25 cellular contexts compared by ENCODE assay signal in the genomic region with DNA sequence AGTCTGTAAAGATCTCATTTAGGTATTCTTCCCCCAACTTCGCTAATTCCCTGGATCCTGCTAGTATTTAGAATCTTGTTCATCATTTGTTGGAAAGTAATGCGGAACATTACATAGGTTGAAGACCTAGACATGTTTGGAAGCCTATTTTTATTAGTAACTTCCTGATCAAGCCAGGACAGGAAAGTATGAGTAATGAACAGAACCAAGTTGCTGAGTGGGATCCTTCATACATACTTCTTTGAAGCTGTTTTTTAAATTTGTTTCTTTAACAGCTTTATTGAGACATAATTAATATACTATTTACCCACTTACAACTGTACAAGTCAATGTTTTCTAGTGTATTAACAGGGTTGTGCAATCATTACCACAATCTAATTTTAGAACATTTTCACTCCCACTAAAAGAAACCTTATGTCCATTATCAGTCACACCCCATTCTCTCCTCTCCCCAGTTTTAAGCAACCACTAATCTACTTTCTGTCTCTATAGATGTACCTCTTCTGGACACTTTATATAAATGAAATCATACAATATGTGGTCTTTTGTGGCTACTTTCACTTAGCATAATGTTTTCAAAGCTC. TPM values are rescaled to one million over a fixed set of nuclear protein-coding genes. Genes with fewer than 3 reads are reported as not detected.
DNase-seq lines count a peak whose midpoint lies in the region; ATAC-seq, FAIRE-seq and TF ChIP-seq lines count a peak whose summit lies in the region.
"Had no signal": no experiment of that assay in that cellular context is flagged by ENCODE, and none has a peak within 500 bp of the region (broad histone marks: within the 10 kb centered on the region; RNA-seq: fewer than 3 reads in every experiment).

No MANE protein-coding gene starts in this region.

- TF ChIP-seq POLR2A in K562 (conservative IDR thresholded peaks at IDR 0.05), result no peak

- intact Hi-C loops in K562 (cut with micrococcal nuclease), result no loop called here
- intact Hi-C loops in dorsolateral prefrontal cortex (cut with DNase I), result no loop called here

- no peaks in the 10 kb centered on the region for H3K27me3 ChIP-seq in K562 (ENCODE audit: control insufficient read depth in 2 of 2, insufficient read depth in 2 of 2, low read length in 2 of 2)
- H3K27me3 ChIP-seq in foreskin keratinocyte, result no peaks in the 10 kb centered on the region
- peaks cover 0 to 4% (median 0%) of the 10 kb centered on the region in 45 donors for H3K27me3 ChIP-seq in dorsolateral prefrontal cortex
- H3K27me3 ChIP-seq: adrenal gland, tibial artery had no signal

- TF ChIP-seq RAD21 in K562 (CRISPR knock-in tag; conservative IDR thresholded peaks at IDR 0.05 in 1 of 2, IDR thresholded peaks at IDR 0.05 in 1 of 2), result no peak

- no TSS peak for BruUV-seq in K562 (replicated peaks; lab: Mats Ljungman, UMichigan)

- H3K27ac ChIP-seq in K562 (ENCODE audit: extremely low read depth, low read depth, low read length) (no peak overlapping the region), foreskin keratinocyte (peak overlapping the region; percentile 79), dorsolateral prefrontal cortex (no peak overlapping the region)
- H3K27ac ChIP-seq: adrenal gland, heart right ventricle, prostate gland, tibial artery had no signal

- CTCF ChIA-PET in K562 (lab: Yijun Ruan, JAX; ENCODE audit: low intra/inter-chr PET ratio), result no interaction called here
- CTCF ChIA-PET in HEK293T (lab: Yijun Ruan, JAX), result interaction anchor here (0.7 kb wide), 1 partner anchor 88 kb away, joined by 5 read pairs; no protein-coding TSS in a partner anchor

- 65% methylated on average over 2 of the region's 2 CpGs for WGBS in K562 (ENCODE audit: insufficient coverage, low coverage, missing lambda C conversion rate)

- no peak overlapping the region for H3K4me2 ChIP-seq in K562 (ENCODE audit: insufficient read depth, low read length)

- no peaks in the 10 kb centered on the region for H3K36me3 ChIP-seq in K562 (ENCODE audit: control insufficient read depth, insufficient read depth, low read length)
- H3K36me3 ChIP-seq: adrenal gland, heart right ventricle, prostate gland, tibial artery had no signal

- ATAC-seq in K562 (no peak), foreskin keratinocyte (peak; percentile 98), GM18909 (IDR thresholded peaks at IDR 0.05; ENCODE audit: poor library complexity, unreplicated experiment) (no peak), GM21367 (IDR thresholded peaks at IDR 0.05; ENCODE audit: unreplicated experiment) (no peak)
- ATAC-seq: heart right ventricle, PC-3 had no signal

- in situ Hi-C loops in K562 (cut with MboI), result no loop called here

- H3K79me2 ChIP-seq in K562 (ENCODE audit: control insufficient read depth, insufficient read depth, low read length), result no peaks in the 10 kb centered on the region

- POLR2A ChIA-PET in K562 (lab: Yijun Ruan, JAX) (no interaction called here), HEK293T (lab: Yijun Ruan, JAX) (no interaction called here)

- no peaks in the 10 kb centered on the region for H4K20me1 ChIP-seq in K562 (replicated peaks; ENCODE audit: control insufficient read depth, insufficient read depth, low read length)

- no peak for FAIRE-seq in K562 (lab: Jason Lieb, UNC)
- FAIRE-seq: GM12891, small intestine had no signal

- no peak for TF ChIP-seq EP300 in K562 (IDR thresholded peaks at IDR 0.05; ENCODE audit: low read length)

- no peaks in the 10 kb centered on the region for H3K9me1 ChIP-seq in K562 (ENCODE audit: control insufficient read depth, insufficient read depth, low read length)

- H3K9me3 ChIP-seq in K562 (replicated peaks; ENCODE audit: control insufficient read depth, insufficient read depth, low read depth, low read length), result no peaks in the 10 kb centered on the region
- H3K9me3 ChIP-seq: adrenal gland, prostate gland had no signal

- peak; percentile 7 for DNase-seq in ELR (ENCODE audit: low read depth)
- DNase-seq in MV-4-11 (lab: John Stamatoyannopoulos, UW), result peak; percentile 47
- no peak for DNase-seq in K562 (ENCODE audit: extremely low read depth in 1 of 4, low spot score in 3 of 4)
- DNase-seq in foreskin keratinocyte, result peak; percentile 78 to 91
- no peak for DNase-seq in dorsolateral prefrontal cortex
- no peak for DNase-seq in HEK293T (ENCODE audit: extremely low spot score)
- DNase-seq: activated CD4-positive, alpha-beta memory T cell treated with anti-CD3 and anti-CD28 coated beads, Interleukin-2, amount 10 ng/mL, durations not matched to agents 7 days and 5 days; activated gamma-delta T cell; activated T-cell treated with anti-CD3 and anti-CD28 coated beads for 4 hours; adrenal gland; DMS 273 treated with DMSO at 0.1 percent for 48 hours; heart right ventricle; Kasumi-1; NCI-H774; PC-3; small intestine; stimulated activated CD4-positive, alpha-beta T cell treated with anti-CD3 and anti-CD28 coated beads, Interleukin-2, amount 100 ng/mL, for 48 hours; tibial artery had no signal

- no peak overlapping the region for H3K4me3 ChIP-seq in K562
- no peak overlapping the region for H3K4me3 ChIP-seq in dorsolateral prefrontal cortex
- H3K4me3 ChIP-seq: adrenal gland, heart right ventricle, prostate gland, tibial artery had no signal

- H3K4me1 ChIP-seq in K562 (replicated peaks in 1 of 2; ENCODE audit: control insufficient read depth in 2 of 2, insufficient read depth in 2 of 2, low read length in 2 of 2) (no peaks in the 10 kb centered on the region; a peak in 1 of 5 replicates), foreskin keratinocyte (peaks cover 22% of the 10 kb centered on the region)
- H3K4me1 ChIP-seq: adrenal gland, prostate gland, tibial artery had no signal

- TF ChIP-seq CTCF in K562 (IDR thresholded peaks at IDR 0.05 in 2 of 3, conservative IDR thresholded peaks at IDR 0.05 in 1 of 3; ENCODE audit: insufficient read depth in 2 of 3, low read depth in 1 of 3, low read length in 3 of 3), result no peak
- TF ChIP-seq CTCF in foreskin keratinocyte (conservative IDR thresholded peaks at IDR 0.05), result no peak
- no peak for TF ChIP-seq CTCF in dorsolateral prefrontal cortex (IDR thresholded peaks at IDR 0.05 in 54 of 56, conservative IDR thresholded peaks at IDR 0.05 in 2 of 56; ENCODE audit: low read depth in 1 of 56, partially characterized antibody in 56 of 56)

- no peak overlapping the region for H3K9ac ChIP-seq in K562 (ENCODE audit: insufficient read depth in 1 of 2, low read depth in 2 of 2, low read length in 2 of 2)

- H2AFZ ChIP-seq in K562 (ENCODE audit: low read depth, low read length), result no peak overlapping the region

TF ChIP-seq in K562, 482 proteins besides CTCF, POLR2A, EP300 and RAD21:
- TF ChIP-seq ZNF766 (CRISPR knock-in tag; conservative IDR thresholded peaks at IDR 0.05) (peak; percentile 68), CEBPB (tag; IDR thresholded peaks at IDR 0.05) (peak; percentile 94), FOXK1 (CRISPR knock-in tag; IDR thresholded peaks at IDR 0.05; ENCODE audit: borderline replicate concordance) (no peak), MEF2D (tag; conservative IDR thresholded peaks at IDR 0.05; ENCODE audit: low read depth) (peak; percentile 78), CEBPG (CRISPR knock-in tag; IDR thresholded peaks at IDR 0.05) (no peak), CEBPG (tag; conservative IDR thresholded peaks at IDR 0.05 in 1 of 2, IDR thresholded peaks at IDR 0.05 in 1 of 2) (peak; percentile 78 to 85), NCOA2 (IDR thresholded peaks at IDR 0.05; ENCODE audit: partially characterized antibody in 2 of 2) (no peak), FOSL1 (tag; conservative IDR thresholded peaks at IDR 0.05) (peak; percentile 19; the same call in 1 of the 2 replicates), ARHGAP35 (IDR thresholded peaks at IDR 0.05; ENCODE audit: partially characterized antibody) (no peak)

TF ChIP-seq in HEK293T, 16 proteins besides CTCF, POLR2A, EP300 and RAD21:
- TF ChIP-seq LEF1 (IDR thresholded peaks at IDR 0.05; ENCODE audit: borderline replicate concordance), result no peak
- TF ChIP-seq ZNF384 (IDR thresholded peaks at IDR 0.05), result no peak
- no peak for TF ChIP-seq FOXK2 (IDR thresholded peaks at IDR 0.05)
- TF ChIP-seq SUZ12 (IDR thresholded peaks at IDR 0.05), result no peak
- no peak for TF ChIP-seq TARDBP (IDR thresholded peaks at IDR 0.05)
- TF ChIP-seq ELF4 (IDR thresholded peaks at IDR 0.05), result no peak
- TF ChIP-seq HDGF (IDR thresholded peaks at IDR 0.05; ENCODE audit: borderline replicate concordance), result no peak
- no peak for TF ChIP-seq CTBP1 (IDR thresholded peaks at IDR 0.05; ENCODE audit: borderline replicate concordance)
- TF ChIP-seq BHLHE40 (IDR thresholded peaks at IDR 0.05; ENCODE audit: borderline replicate concordance), result no peak
- no peak for TF ChIP-seq NFRKB (IDR thresholded peaks at IDR 0.05)

RNA-seq across cellular contexts. Expression of a gene that starts 56.1 kb away (rescaled TPM):
- 34.0 and 46.0 TPM in 2 replicates for total RNA-seq in K562 (2011; cell fraction: chromatin; rRNA removed; ENCODE audit: low replicate concordance)
- 2.8 and 5.4 TPM in 2 replicates for total RNA-seq in K562 (2011; cell fraction: nucleolus; rRNA removed)
- total RNA-seq in K562 (2011; cell fraction: nucleoplasm; rRNA removed), result 5.0 and 10.5 TPM in 2 replicates
- total RNA-seq in K562 (2014; rRNA removed) (1.3 and 1.4 TPM in 2 replicates), K562 (2014; rRNA removed; fragmentation: Illumina TruSeq; extraction: Trizol) (3.9 and 4.2 TPM in 2 replicates), K562 (2015; rRNA removed; fragmentation: Illumina TruSeq; extraction: Trizol) (2.7 and 3.0 TPM in 2 replicates), K562 (2021) (2.8 and 2.9 TPM in 2 replicates), foreskin keratinocyte (under 0.01 TPM in 1 of 2 replicates, not detected in the other), dorsolateral prefrontal cortex (1 to 10 TPM in 2 of 120 experiments, under 1 TPM in 111, not detected in 7; 0.03 to 2.3 (median 0.13) TPM)
- polyA plus RNA-seq in K562 (2011; rRNA removed) (4.2 and 6.8 TPM in 2 replicates), K562 (2014; fragmentation: Illumina TruSeq; extraction: Trizol) (1.9 and 2.2 TPM in 2 replicates), K562 (2014; fragmentation: Nextera tagmentation; extraction: Ambion mirVana) (1 to 10 TPM; 1.2 to 1.3 TPM), K562 (2014; rRNA removed) (2.5 and 4.0 TPM in 2 replicates), foreskin keratinocyte (not detected in 2 replicates)
- polyA plus RNA-seq in K562 (2011; cell fraction: cytosol; rRNA removed), result 0.49 and 2.6 TPM in 2 replicates
- 13.0 and 21.6 TPM in 2 replicates for polyA plus RNA-seq in K562 (2011; cell fraction: nucleus; rRNA removed)
- 2.2 and 3.1 TPM in 2 replicates for polyA plus RNA-seq in K562 (2012)
- polyA minus RNA-seq in K562 (2011; rRNA and poly(A)+ RNA removed), result 12.4 and 32.0 TPM in 2 replicates
- 1.4 and 2.3 TPM in 2 replicates for polyA minus RNA-seq in K562 (2011; cell fraction: cytosol; rRNA and poly(A)+ RNA removed)
- 7.8 and 27.9 TPM in 2 replicates for polyA minus RNA-seq in K562 (2011; cell fraction: nucleus; rRNA and poly(A)+ RNA removed)
- total RNA-seq: adrenal gland, H4, HT1080 had no signal
- polyA plus RNA-seq: CD14-positive monocyte, heart right ventricle had no signal

Comparison
In these comparisons a context has a peak if more than half of its experiments do, and no peak if none do; other contexts are left out.
1. DNase-seq: peak in ELR (single experiment), MV-4-11 (single experiment) and foreskin keratinocyte (2 of 2); none in K562 (0 of 4), dorsolateral prefrontal cortex (0 of 10) and HEK293T (single experiment).